ENCODE assay signal across 1 cellular context in the genomic region with DNA sequence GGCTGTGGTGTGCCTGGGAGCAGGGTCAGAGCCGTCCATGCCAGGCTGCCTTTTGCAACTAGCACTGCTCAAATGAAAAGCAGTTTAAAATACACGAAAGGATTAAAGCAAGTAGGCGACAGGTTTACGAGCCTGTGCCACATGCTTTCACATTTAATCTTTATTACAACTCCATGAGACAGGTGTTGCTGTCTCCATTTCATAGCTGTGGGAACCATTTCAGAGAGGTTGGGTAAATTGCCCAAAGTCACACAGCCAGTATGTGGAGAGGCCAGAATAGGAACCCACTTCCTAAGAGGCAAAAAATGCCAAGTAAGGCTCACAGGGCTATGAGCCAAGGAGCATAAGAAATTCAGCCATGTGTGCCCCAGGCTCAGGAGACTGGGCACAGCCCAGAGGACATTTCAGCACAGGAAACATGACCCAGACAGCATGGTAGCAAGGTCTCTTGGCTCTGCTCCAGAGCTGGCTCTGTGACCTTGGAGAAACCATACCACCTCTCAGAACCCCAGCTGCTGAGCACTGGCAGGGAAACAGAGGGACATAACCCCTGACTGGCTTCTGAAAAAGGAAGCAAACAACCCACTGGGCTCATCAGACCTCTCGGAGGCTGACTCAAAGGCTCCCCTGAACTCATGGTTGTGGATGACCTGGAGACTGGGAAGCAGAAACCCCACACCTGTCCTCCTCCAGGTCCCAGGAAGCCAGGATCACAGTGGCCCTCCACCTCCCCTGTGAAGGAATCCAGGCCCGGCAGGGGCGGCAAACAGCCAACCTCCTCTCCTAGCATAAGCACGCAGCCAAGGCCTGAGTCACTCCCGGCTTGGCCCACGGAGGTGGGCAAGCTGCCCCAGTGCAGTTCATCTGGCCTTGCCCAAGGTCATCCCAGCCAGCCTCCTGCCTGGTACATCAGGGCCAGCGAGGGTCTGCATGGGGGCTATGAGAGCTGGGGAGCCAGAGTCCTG.
TF ChIP-seq lines count a peak whose summit lies in the region.

No MANE protein-coding gene starts in this region.

TF ChIP-seq in H1, 55 proteins besides CTCF, POLR2A, EP300 and RAD21:
- TF ChIP-seq CBX8 (IDR thresholded peaks at IDR 0.05; ENCODE audit: borderline replicate concordance, low read depth, low read length) (no peak), SAP30 (IDR thresholded peaks at IDR 0.05; ENCODE audit: insufficient read depth, insufficient replicate concordance, low read length) (no peak), POLR2AphosphoS5 (IDR thresholded peaks at IDR 0.05; ENCODE audit: low read depth, low read length) (no peak), CEBPB (IDR thresholded peaks at IDR 0.05; ENCODE audit: low read depth, low read length) (no peak), USF2 (IDR thresholded peaks at IDR 0.05; ENCODE audit: low read length) (no peak), ATF3 (IDR thresholded peaks at IDR 0.05; ENCODE audit: insufficient read depth, low read depth, low read length) (no peak), SIN3A (conservative IDR thresholded peaks at IDR 0.05 in 1 of 2, IDR thresholded peaks at IDR 0.05 in 1 of 2; ENCODE audit: low read depth in 1 of 2, low read length in 2 of 2) (no peak)
- TF ChIP-seq, protein P1, sequence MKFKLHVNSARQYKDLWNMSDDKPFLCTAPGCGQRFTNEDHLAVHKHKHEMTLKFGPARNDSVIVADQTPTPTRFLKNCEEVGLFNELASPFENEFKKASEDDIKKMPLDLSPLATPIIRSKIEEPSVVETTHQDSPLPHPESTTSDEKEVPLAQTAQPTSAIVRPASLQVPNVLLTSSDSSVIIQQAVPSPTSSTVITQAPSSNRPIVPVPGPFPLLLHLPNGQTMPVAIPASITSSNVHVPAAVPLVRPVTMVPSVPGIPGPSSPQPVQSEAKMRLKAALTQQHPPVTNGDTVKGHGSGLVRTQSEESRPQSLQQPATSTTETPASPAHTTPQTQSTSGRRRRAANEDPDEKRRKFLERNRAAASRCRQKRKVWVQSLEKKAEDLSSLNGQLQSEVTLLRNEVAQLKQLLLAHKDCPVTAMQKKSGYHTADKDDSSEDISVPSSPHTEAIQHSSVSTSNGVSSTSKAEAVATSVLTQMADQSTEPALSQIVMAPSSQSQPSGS (IDR thresholded peaks at IDR 0.05; ENCODE audit: low read length): no peak
- TF ChIP-seq, protein P2, sequence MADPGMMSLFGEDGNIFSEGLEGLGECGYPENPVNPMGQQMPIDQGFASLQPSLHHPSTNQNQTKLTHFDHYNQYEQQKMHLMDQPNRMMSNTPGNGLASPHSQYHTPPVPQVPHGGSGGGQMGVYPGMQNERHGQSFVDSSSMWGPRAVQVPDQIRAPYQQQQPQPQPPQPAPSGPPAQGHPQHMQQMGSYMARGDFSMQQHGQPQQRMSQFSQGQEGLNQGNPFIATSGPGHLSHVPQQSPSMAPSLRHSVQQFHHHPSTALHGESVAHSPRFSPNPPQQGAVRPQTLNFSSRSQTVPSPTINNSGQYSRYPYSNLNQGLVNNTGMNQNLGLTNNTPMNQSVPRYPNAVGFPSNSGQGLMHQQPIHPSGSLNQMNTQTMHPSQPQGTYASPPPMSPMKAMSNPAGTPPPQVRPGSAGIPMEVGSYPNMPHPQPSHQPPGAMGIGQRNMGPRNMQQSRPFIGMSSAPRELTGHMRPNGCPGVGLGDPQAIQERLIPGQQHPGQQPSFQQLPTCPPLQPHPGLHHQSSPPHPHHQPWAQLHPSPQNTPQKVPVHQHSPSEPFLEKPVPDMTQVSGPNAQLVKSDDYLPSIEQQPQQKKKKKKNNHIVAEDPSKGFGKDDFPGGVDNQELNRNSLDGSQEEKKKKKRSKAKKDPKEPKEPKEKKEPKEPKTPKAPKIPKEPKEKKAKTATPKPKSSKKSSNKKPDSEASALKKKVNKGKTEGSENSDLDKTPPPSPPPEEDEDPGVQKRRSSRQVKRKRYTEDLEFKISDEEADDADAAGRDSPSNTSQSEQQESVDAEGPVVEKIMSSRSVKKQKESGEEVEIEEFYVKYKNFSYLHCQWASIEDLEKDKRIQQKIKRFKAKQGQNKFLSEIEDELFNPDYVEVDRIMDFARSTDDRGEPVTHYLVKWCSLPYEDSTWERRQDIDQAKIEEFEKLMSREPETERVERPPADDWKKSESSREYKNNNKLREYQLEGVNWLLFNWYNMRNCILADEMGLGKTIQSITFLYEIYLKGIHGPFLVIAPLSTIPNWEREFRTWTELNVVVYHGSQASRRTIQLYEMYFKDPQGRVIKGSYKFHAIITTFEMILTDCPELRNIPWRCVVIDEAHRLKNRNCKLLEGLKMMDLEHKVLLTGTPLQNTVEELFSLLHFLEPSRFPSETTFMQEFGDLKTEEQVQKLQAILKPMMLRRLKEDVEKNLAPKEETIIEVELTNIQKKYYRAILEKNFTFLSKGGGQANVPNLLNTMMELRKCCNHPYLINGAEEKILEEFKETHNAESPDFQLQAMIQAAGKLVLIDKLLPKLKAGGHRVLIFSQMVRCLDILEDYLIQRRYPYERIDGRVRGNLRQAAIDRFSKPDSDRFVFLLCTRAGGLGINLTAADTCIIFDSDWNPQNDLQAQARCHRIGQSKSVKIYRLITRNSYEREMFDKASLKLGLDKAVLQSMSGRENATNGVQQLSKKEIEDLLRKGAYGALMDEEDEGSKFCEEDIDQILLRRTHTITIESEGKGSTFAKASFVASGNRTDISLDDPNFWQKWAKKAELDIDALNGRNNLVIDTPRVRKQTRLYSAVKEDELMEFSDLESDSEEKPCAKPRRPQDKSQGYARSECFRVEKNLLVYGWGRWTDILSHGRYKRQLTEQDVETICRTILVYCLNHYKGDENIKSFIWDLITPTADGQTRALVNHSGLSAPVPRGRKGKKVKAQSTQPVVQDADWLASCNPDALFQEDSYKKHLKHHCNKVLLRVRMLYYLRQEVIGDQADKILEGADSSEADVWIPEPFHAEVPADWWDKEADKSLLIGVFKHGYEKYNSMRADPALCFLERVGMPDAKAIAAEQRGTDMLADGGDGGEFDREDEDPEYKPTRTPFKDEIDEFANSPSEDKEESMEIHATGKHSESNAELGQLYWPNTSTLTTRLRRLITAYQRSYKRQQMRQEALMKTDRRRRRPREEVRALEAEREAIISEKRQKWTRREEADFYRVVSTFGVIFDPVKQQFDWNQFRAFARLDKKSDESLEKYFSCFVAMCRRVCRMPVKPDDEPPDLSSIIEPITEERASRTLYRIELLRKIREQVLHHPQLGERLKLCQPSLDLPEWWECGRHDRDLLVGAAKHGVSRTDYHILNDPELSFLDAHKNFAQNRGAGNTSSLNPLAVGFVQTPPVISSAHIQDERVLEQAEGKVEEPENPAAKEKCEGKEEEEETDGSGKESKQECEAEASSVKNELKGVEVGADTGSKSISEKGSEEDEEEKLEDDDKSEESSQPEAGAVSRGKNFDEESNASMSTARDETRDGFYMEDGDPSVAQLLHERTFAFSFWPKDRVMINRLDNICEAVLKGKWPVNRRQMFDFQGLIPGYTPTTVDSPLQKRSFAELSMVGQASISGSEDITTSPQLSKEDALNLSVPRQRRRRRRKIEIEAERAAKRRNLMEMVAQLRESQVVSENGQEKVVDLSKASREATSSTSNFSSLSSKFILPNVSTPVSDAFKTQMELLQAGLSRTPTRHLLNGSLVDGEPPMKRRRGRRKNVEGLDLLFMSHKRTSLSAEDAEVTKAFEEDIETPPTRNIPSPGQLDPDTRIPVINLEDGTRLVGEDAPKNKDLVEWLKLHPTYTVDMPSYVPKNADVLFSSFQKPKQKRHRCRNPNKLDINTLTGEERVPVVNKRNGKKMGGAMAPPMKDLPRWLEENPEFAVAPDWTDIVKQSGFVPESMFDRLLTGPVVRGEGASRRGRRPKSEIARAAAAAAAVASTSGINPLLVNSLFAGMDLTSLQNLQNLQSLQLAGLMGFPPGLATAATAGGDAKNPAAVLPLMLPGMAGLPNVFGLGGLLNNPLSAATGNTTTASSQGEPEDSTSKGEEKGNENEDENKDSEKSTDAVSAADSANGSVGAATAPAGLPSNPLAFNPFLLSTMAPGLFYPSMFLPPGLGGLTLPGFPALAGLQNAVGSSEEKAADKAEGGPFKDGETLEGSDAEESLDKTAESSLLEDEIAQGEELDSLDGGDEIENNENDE (IDR thresholded peaks at IDR 0.05; ENCODE audit: insufficient replicate concordance, low read length): no peak
